1 cellular context compared by ENCODE assay signal in the genomic region with DNA sequence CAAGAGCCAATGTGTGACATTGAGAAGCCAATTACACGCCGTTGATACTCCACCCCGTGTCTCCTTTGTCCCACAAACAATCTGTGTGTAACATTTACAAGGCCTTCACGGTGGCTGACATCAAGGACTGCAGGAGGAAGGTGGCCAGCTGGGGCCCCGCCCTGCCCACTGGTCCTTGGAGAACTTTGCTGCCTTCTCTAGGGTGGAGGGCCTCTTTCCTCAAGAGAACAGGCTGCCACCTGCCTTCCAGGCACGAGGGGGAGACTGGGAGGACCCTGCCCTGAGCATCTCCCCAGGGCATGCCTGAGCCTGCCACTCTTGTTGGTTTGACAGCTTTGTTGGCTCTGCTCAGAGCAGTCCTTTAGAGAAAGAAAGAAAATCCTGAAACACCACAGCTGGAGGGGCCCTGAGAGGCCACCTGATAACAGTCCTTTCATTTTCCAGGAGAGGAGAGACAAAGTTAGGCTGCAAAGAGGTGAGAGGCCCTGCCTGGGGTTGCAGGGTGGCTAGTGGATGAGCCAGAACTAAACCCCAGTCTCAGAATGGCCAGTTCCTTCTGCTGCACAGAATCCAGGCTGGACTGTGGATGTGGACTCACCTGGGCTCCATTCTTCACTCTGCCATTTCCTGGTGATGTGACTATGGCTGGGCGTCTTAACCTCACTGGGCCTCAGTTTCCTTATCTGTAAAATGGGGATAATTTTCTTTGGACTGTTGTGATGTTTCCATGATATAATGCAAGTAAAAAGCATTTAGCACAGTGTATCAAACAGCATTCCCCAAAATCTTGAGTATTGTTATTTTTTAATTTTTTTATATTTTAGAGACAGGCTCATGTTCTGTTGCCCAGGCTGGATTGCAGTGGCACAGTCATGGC.
TF ChIP-seq lines count a peak whose summit lies in the region.

No MANE protein-coding gene starts in this region.

TF ChIP-seq in Ishikawa, 13 proteins besides CTCF, POLR2A, EP300 and RAD21 (continued from another document):
- TF ChIP-seq, protein P1, sequence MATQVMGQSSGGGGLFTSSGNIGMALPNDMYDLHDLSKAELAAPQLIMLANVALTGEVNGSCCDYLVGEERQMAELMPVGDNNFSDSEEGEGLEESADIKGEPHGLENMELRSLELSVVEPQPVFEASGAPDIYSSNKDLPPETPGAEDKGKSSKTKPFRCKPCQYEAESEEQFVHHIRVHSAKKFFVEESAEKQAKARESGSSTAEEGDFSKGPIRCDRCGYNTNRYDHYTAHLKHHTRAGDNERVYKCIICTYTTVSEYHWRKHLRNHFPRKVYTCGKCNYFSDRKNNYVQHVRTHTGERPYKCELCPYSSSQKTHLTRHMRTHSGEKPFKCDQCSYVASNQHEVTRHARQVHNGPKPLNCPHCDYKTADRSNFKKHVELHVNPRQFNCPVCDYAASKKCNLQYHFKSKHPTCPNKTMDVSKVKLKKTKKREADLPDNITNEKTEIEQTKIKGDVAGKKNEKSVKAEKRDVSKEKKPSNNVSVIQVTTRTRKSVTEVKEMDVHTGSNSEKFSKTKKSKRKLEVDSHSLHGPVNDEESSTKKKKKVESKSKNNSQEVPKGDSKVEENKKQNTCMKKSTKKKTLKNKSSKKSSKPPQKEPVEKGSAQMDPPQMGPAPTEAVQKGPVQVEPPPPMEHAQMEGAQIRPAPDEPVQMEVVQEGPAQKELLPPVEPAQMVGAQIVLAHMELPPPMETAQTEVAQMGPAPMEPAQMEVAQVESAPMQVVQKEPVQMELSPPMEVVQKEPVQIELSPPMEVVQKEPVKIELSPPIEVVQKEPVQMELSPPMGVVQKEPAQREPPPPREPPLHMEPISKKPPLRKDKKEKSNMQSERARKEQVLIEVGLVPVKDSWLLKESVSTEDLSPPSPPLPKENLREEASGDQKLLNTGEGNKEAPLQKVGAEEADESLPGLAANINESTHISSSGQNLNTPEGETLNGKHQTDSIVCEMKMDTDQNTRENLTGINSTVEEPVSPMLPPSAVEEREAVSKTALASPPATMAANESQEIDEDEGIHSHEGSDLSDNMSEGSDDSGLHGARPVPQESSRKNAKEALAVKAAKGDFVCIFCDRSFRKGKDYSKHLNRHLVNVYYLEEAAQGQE (IDR thresholded peaks at IDR 0.05; ENCODE audit: low read depth) = no peak
- TF ChIP-seq ZBTB7A (IDR thresholded peaks at IDR 0.05; ENCODE audit: low read depth) (no peak), NFIC (IDR thresholded peaks at IDR 0.05) (no peak), TCF12 (IDR thresholded peaks at IDR 0.05; ENCODE audit: low read depth) (0 out of 2 replicates have a peak, but pooled peaks have one; percentile 24)
TF ChIP-seq in Ishikawa: peak in this region for 2.
